In genomic region chr10:79244841-79245504, GRCh38 we compare ENCODE assay signal across 8 cellular contexts.
DNase-seq lines count a peak whose midpoint lies in the region; ATAC-seq and TF ChIP-seq lines count a peak whose summit lies in the region.

No MANE protein-coding gene starts in this region.

- no peaks in the 10 kb centered on the region for H3K27me3 ChIP-seq in thoracic aorta (replicated peaks; ENCODE audit: insufficient read depth)

- DNase-seq in NOMO-1 treated with dmso at 0.1 percent for 144 hours (lab: John Stamatoyannopoulos, UW; ENCODE audit: unreplicated experiment) (peak; percentile 31), fibroblast of the aortic adventitia (ENCODE audit: low read depth) (peak; percentile 75), thoracic aorta (ENCODE audit: low spot score) (no peak), AG08395 (ENCODE audit: low spot score) (no peak), D341Med (ENCODE audit: low spot score) (no peak)

- ATAC-seq in GM18505 (IDR thresholded peaks at IDR 0.05; ENCODE audit: unreplicated experiment) (peak; percentile 31), GM21576 (IDR thresholded peaks at IDR 0.05; ENCODE audit: unreplicated experiment) (peak; percentile 32), thoracic aorta (ENCODE audit: insufficient number of reproducible peaks, low FRiP score, low read depth) (no peak), HG03520 (IDR thresholded peaks at IDR 0.05; ENCODE audit: unreplicated experiment) (no peak)

- no peaks in the 10 kb centered on the region for H3K36me3 ChIP-seq in thoracic aorta

- no peak overlapping the region for H3K4me3 ChIP-seq in fibroblast of the aortic adventitia (ENCODE audit: low read depth, low read length)
- peak overlapping the region; percentile 9 for H3K4me3 ChIP-seq in thoracic aorta

- no peaks in the 10 kb centered on the region for H3K9me3 ChIP-seq in thoracic aorta

- peaks cover 52 to 75% of the 10 kb centered on the region in 2 donors for H3K4me1 ChIP-seq in thoracic aorta (ENCODE audit: control insufficient read depth in 1 of 2, low read depth in 2 of 2)

- TF ChIP-seq POLR2A in GM18505 (IDR thresholded peaks at IDR 0.05; ENCODE audit: borderline replicate concordance, extremely low read depth, insufficient read depth, insufficient read length) = peak; percentile 85

- TF ChIP-seq CTCF in fibroblast of the aortic adventitia (IDR thresholded peaks at IDR 0.05; ENCODE audit: insufficient read depth, low read length) = no peak
- no peak for TF ChIP-seq CTCF in thoracic aorta (IDR thresholded peaks at IDR 0.05)

- H3K27ac ChIP-seq in thoracic aorta = peak overlapping the region; percentile 91 to 98

Comparison
In these comparisons a context has a peak if more than half of its experiments do, and no peak if none do; other contexts are left out.
1. ATAC-seq: peak in GM18505 (single experiment) and GM21576 (single experiment); none in thoracic aorta (single experiment) and HG03520 (single experiment).
2. DNase-seq: peak in NOMO-1 treated with dmso at 0.1 percent for 144 hours (single experiment) and fibroblast of the aortic adventitia (single experiment); none in thoracic aorta (single experiment), AG08395 (single experiment) and D341Med (single experiment).